In genomic region chr12:52189376-52190174, GRCh38 we compare ENCODE assay signal across 3 cellular contexts.
TF ChIP-seq lines count a peak whose summit lies in the region.

No MANE protein-coding gene starts in this region.

TF ChIP-seq in A549, 52 proteins besides CTCF, POLR2A, EP300 and RAD21 (continued from another document):
- TF ChIP-seq, protein P1, sequence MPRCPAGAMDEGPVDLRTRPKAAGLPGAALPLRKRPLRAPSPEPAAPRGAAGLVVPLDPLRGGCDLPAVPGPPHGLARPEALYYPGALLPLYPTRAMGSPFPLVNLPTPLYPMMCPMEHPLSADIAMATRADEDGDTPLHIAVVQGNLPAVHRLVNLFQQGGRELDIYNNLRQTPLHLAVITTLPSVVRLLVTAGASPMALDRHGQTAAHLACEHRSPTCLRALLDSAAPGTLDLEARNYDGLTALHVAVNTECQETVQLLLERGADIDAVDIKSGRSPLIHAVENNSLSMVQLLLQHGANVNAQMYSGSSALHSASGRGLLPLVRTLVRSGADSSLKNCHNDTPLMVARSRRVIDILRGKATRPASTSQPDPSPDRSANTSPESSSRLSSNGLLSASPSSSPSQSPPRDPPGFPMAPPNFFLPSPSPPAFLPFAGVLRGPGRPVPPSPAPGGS (IDR thresholded peaks at IDR 0.05), result no peak
- TF ChIP-seq, protein P2, sequence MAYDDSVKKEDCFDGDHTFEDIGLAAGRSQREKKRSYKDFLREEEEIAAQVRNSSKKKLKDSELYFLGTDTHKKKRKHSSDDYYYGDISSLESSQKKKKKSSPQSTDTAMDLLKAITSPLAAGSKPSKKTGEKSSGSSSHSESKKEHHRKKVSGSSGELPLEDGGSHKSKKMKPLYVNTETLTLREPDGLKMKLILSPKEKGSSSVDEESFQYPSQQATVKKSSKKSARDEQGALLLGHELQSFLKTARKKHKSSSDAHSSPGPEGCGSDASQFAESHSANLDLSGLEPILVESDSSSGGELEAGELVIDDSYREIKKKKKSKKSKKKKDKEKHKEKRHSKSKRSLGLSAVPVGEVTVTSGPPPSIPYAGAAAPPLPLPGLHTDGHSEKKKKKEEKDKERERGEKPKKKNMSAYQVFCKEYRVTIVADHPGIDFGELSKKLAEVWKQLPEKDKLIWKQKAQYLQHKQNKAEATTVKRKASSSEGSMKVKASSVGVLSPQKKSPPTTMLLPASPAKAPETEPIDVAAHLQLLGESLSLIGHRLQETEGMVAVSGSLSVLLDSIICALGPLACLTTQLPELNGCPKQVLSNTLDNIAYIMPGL (CRISPR knock-in tag; IDR thresholded peaks at IDR 0.05; ENCODE audit: borderline replicate concordance), result no peak

TF ChIP-seq in HCT116, 20 proteins besides CTCF, POLR2A, EP300 and RAD21 (continued from another document):
- TF ChIP-seq, protein P3, sequence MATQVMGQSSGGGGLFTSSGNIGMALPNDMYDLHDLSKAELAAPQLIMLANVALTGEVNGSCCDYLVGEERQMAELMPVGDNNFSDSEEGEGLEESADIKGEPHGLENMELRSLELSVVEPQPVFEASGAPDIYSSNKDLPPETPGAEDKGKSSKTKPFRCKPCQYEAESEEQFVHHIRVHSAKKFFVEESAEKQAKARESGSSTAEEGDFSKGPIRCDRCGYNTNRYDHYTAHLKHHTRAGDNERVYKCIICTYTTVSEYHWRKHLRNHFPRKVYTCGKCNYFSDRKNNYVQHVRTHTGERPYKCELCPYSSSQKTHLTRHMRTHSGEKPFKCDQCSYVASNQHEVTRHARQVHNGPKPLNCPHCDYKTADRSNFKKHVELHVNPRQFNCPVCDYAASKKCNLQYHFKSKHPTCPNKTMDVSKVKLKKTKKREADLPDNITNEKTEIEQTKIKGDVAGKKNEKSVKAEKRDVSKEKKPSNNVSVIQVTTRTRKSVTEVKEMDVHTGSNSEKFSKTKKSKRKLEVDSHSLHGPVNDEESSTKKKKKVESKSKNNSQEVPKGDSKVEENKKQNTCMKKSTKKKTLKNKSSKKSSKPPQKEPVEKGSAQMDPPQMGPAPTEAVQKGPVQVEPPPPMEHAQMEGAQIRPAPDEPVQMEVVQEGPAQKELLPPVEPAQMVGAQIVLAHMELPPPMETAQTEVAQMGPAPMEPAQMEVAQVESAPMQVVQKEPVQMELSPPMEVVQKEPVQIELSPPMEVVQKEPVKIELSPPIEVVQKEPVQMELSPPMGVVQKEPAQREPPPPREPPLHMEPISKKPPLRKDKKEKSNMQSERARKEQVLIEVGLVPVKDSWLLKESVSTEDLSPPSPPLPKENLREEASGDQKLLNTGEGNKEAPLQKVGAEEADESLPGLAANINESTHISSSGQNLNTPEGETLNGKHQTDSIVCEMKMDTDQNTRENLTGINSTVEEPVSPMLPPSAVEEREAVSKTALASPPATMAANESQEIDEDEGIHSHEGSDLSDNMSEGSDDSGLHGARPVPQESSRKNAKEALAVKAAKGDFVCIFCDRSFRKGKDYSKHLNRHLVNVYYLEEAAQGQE (IDR thresholded peaks at IDR 0.05; ENCODE audit: low read depth), result no peak
- TF ChIP-seq, protein P4, sequence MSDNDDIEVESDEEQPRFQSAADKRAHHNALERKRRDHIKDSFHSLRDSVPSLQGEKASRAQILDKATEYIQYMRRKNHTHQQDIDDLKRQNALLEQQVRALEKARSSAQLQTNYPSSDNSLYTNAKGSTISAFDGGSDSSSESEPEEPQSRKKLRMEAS (IDR thresholded peaks at IDR 0.05), result no peak
- no peak for TF ChIP-seq EGR1 (IDR thresholded peaks at IDR 0.05; ENCODE audit: low read depth)
- no peak for TF ChIP-seq CEBPB (IDR thresholded peaks at IDR 0.05; ENCODE audit: low read depth)
- TF ChIP-seq CBX3 (IDR thresholded peaks at IDR 0.05; ENCODE audit: low read depth), result no peak
- TF ChIP-seq, protein P5, sequence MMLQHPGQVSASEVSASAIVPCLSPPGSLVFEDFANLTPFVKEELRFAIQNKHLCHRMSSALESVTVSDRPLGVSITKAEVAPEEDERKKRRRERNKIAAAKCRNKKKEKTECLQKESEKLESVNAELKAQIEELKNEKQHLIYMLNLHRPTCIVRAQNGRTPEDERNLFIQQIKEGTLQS (IDR thresholded peaks at IDR 0.05), result no peak
- TF ChIP-seq, protein P6, sequence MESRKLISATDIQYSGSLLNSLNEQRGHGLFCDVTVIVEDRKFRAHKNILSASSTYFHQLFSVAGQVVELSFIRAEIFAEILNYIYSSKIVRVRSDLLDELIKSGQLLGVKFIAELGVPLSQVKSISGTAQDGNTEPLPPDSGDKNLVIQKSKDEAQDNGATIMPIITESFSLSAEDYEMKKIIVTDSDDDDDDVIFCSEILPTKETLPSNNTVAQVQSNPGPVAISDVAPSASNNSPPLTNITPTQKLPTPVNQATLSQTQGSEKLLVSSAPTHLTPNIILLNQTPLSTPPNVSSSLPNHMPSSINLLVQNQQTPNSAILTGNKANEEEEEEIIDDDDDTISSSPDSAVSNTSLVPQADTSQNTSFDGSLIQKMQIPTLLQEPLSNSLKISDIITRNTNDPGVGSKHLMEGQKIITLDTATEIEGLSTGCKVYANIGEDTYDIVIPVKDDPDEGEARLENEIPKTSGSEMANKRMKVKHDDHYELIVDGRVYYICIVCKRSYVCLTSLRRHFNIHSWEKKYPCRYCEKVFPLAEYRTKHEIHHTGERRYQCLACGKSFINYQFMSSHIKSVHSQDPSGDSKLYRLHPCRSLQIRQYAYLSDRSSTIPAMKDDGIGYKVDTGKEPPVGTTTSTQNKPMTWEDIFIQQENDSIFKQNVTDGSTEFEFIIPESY (IDR thresholded peaks at IDR 0.05; ENCODE audit: extremely low read depth, insufficient replicate concordance, low read length), result no peak
- no peak for TF ChIP-seq ELF1 (IDR thresholded peaks at IDR 0.05; ENCODE audit: borderline replicate concordance, low read depth)
TF ChIP-seq in HCT116: peak in this region for 0.

TF ChIP-seq in SK-N-SH treated with all-trans-retinoic acid at 6 μM for 48 hours, 23 proteins besides CTCF, POLR2A, EP300 and RAD21 (continued from another document):
- TF ChIP-seq, protein P7, sequence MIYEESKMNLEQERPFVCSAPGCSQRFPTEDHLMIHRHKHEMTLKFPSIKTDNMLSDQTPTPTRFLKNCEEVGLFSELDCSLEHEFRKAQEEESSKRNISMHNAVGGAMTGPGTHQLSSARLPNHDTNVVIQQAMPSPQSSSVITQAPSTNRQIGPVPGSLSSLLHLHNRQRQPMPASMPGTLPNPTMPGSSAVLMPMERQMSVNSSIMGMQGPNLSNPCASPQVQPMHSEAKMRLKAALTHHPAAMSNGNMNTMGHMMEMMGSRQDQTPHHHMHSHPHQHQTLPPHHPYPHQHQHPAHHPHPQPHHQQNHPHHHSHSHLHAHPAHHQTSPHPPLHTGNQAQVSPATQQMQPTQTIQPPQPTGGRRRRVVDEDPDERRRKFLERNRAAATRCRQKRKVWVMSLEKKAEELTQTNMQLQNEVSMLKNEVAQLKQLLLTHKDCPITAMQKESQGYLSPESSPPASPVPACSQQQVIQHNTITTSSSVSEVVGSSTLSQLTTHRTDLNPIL (CRISPR knock-in tag; IDR thresholded peaks at IDR 0.05; ENCODE audit: low read depth), result no peak
- TF ChIP-seq ZFP30 (CRISPR knock-in tag; IDR thresholded peaks at IDR 0.05) (no peak), CSDC2 (CRISPR knock-in tag; IDR thresholded peaks at IDR 0.05) (no peak), PPARA (CRISPR knock-in tag; IDR thresholded peaks at IDR 0.05; ENCODE audit: borderline replicate concordance) (no peak), POU6F1 (CRISPR knock-in tag; IDR thresholded peaks at IDR 0.05; ENCODE audit: borderline replicate concordance, low read depth) (no peak), TOX (CRISPR knock-in tag; IDR thresholded peaks at IDR 0.05; ENCODE audit: borderline replicate concordance) (no peak), GLIS3 (CRISPR knock-in tag; IDR thresholded peaks at IDR 0.05) (no peak), TCF4 (CRISPR knock-in tag; IDR thresholded peaks at IDR 0.05; ENCODE audit: borderline replicate concordance) (no peak), ZFP3 (CRISPR knock-in tag; IDR thresholded peaks at IDR 0.05) (no peak), ZNF565 (CRISPR knock-in tag; conservative IDR thresholded peaks at IDR 0.05; ENCODE audit: low read depth) (no peak)
